Comparison of ENCODE assay signal across 26 cellular contexts in the genomic region with DNA sequence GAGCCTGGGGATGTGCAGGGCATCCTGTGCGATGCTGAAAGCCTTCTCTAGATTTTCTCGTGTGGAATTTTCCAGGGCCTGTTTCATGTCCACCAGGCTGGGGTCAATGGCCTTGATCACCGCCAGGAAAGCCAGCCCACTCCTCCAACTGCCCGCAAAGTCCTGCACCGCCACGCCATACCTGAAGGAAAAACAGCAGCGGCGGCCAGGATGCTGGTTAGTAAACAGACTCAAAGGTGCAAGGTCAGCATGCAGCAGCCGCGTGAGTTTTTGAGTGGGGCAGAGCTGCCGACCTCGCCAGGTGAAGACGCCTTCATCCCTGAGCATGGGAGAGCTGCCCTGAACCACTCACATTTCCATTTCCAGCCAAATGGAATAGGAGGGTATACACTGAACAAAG.
"Had no signal": no experiment of that assay in that cellular context is flagged by ENCODE, and none has a peak within 500 bp of the region (broad histone marks: within the 10 kb centered on the region; RNA-seq: fewer than 3 reads in every experiment).

No MANE protein-coding gene starts in this region.

- H3K9me3 ChIP-seq: esophagus muscularis mucosa, prostate gland, thoracic aorta had no signal

- H3K4me3 Mint-ChIP-seq: memory B cell; naive thymus-derived CD4-positive, alpha-beta T cell; nephron; neural progenitor cell; stimulated activated naive B cell treated with anti-CD40 and anti-IgM and Interleukin-4, amounts not matched to agents 10 μg/mL and 1 μg/mL and 100 μg/mL, for 72 hours; stimulated activated naive CD8-positive, alpha-beta T cell treated with anti-CD3 and anti-CD28 coated beads, Interleukin-15, Interleukin-2, amounts not matched to agents 100 ng/mL and 50 ng/mL, for 24 hours; type B pancreatic cell had no signal

- H3K36me3 Mint-ChIP-seq: naive thymus-derived CD4-positive, alpha-beta T cell had no signal

- H3K27ac Mint-ChIP-seq: memory B cell; naive thymus-derived CD4-positive, alpha-beta T cell; nephron; neural progenitor cell; stimulated activated naive B cell treated with anti-CD40 and anti-IgM and Interleukin-4, amounts not matched to agents 10 μg/mL and 1 μg/mL and 100 μg/mL, for 72 hours; stimulated activated naive CD8-positive, alpha-beta T cell treated with anti-CD3 and anti-CD28 coated beads, Interleukin-15, Interleukin-2, amounts not matched to agents 100 ng/mL and 50 ng/mL, for 24 hours; type B pancreatic cell had no signal

- H3K9me3 Mint-ChIP-seq: nephron; stimulated activated naive CD8-positive, alpha-beta T cell treated with anti-CD3 and anti-CD28 coated beads, Interleukin-15, Interleukin-2, amounts not matched to agents 100 ng/mL and 50 ng/mL, for 24 hours; type B pancreatic cell had no signal

- ATAC-seq: foreskin keratinocyte; gastroesophageal sphincter; left colon; left ventricle myocardium superior; naive thymus-derived CD4-positive, alpha-beta T cell; right cardiac atrium; stimulated activated naive B cell treated with anti-CD40 and anti-IgM and Interleukin-4, amounts not matched to agents 10 μg/mL and 1 μg/mL and 100 μg/mL, for 72 hours had no signal

- H3K4me1 ChIP-seq: esophagus muscularis mucosa, foreskin keratinocyte, gastroesophageal sphincter, heart left ventricle, neural progenitor cell, prostate gland had no signal

- H3K27ac ChIP-seq: esophagus muscularis mucosa, foreskin keratinocyte, gastroesophageal sphincter, heart left ventricle, hepatocyte, neural progenitor cell, prostate gland, thoracic aorta had no signal

- DNase-seq: effector memory CD4-positive, alpha-beta T cell; foreskin keratinocyte; heart left ventricle; kidney glomerular epithelial cell; left colon; left ventricle myocardium superior; midbrain; naive thymus-derived CD4-positive, alpha-beta T cell; right cardiac atrium; small intestine; stimulated activated CD4-positive, alpha-beta T cell treated with anti-CD3 and anti-CD28 coated beads, Interleukin-15, amount 100 ng/mL, for 24 hours; stimulated activated CD4-positive, alpha-beta T cell treated with anti-CD3 and anti-CD28 coated beads, Interleukin-2, amount 100 ng/mL, for 48 hours; stimulated activated naive B cell treated with anti-CD40 and anti-IgM and Interleukin-4, amounts not matched to agents 10 μg/mL and 1 μg/mL and 100 μg/mL, for 72 hours had no signal

- H3K36me3 ChIP-seq: gastroesophageal sphincter, neural progenitor cell, prostate gland, thoracic aorta had no signal

- H3K4me3 ChIP-seq: esophagus muscularis mucosa, gastroesophageal sphincter, heart left ventricle, hepatocyte, lung, neural progenitor cell, prostate gland, thoracic aorta had no signal

- FAIRE-seq: endothelial cell of umbilical vein, islet of Langerhans, small intestine had no signal

- H3K27me3 Mint-ChIP-seq: memory B cell; stimulated activated naive B cell treated with anti-CD40 and anti-IgM and Interleukin-4, amounts not matched to agents 10 μg/mL and 1 μg/mL and 100 μg/mL, for 72 hours; stimulated activated naive CD8-positive, alpha-beta T cell treated with anti-CD3 and anti-CD28 coated beads, Interleukin-15, Interleukin-2, amounts not matched to agents 100 ng/mL and 50 ng/mL, for 24 hours; type B pancreatic cell had no signal

- H3K27me3 ChIP-seq: esophagus muscularis mucosa, foreskin keratinocyte, gastroesophageal sphincter, hepatocyte, neural progenitor cell had no signal

- H3K4me1 Mint-ChIP-seq: memory B cell had no signal
